ENCODE assay signal across 28 cellular contexts in the genomic region with DNA sequence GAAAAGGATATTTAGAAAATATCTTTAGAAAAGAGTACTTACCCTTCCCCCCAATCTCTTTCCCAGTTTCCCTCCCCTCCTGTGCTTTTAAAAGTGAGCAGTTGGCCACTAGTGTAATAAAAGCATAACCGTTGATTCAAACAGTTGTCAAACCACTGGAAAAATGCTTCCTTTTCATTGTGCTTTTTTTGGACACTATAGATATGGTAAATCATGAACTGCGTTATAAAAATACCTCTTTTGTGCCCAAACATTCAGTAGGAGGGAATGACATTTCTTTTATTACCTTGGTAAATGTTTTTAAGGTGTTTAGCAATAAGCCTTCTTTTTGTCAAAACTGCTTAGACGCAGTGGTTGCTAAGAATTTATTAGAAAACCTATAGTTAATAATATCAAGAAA.
"Had no signal": no experiment of that assay in that cellular context is flagged by ENCODE, and none has a peak within 500 bp of the region (broad histone marks: within the 10 kb centered on the region; RNA-seq: fewer than 3 reads in every experiment).

No MANE protein-coding gene starts in this region.

- H3K79me2 ChIP-seq: parathyroid adenoma had no signal

- H3K27ac Mint-ChIP-seq: activated naive CD4-positive, alpha-beta T cell treated with anti-CD3 and anti-CD28 coated beads, Interleukin-2, amount 50 U/mL, for 72 hours; activated T-cell treated with anti-CD3 and anti-CD28 coated beads, Interleukin-2, amount 50 U/mL, for 72 hours; natural killer cell; neural progenitor cell; stimulated activated naive B cell treated with anti-CD40 and anti-IgM and Interleukin-4, amounts not matched to agents 10 μg/mL and 1 μg/mL and 100 μg/mL, for 72 hours had no signal

- H3K36me3 Mint-ChIP-seq: activated naive CD4-positive, alpha-beta T cell treated with anti-CD3 and anti-CD28 coated beads, Interleukin-2, amount 50 U/mL, for 72 hours; natural killer cell; neural progenitor cell; stimulated activated naive B cell treated with anti-CD40 and anti-IgM and Interleukin-4, amounts not matched to agents 10 μg/mL and 1 μg/mL and 100 μg/mL, for 72 hours had no signal

- H3K9me3 Mint-ChIP-seq: activated naive CD4-positive, alpha-beta T cell treated with anti-CD3 and anti-CD28 coated beads, Interleukin-2, amount 50 U/mL, for 72 hours; activated T-cell treated with anti-CD3 and anti-CD28 coated beads, Interleukin-2, amount 50 U/mL, for 72 hours; natural killer cell; neural progenitor cell; stimulated activated naive B cell treated with anti-CD40 and anti-IgM and Interleukin-4, amounts not matched to agents 10 μg/mL and 1 μg/mL and 100 μg/mL, for 72 hours had no signal

- H3K27me3 ChIP-seq: breast epithelium, neural progenitor cell, right atrium auricular region, stomach, thyroid gland, upper lobe of right lung had no signal

- H3K4me1 Mint-ChIP-seq: natural killer cell; neural progenitor cell; stimulated activated naive B cell treated with anti-CD40 and anti-IgM and Interleukin-4, amounts not matched to agents 10 μg/mL and 1 μg/mL and 100 μg/mL, for 72 hours had no signal

- H3K36me3 ChIP-seq: breast epithelium, left ventricle myocardium inferior, neural progenitor cell, right atrium auricular region, stomach, thyroid gland, upper lobe of right lung had no signal

- H3K4me3 Mint-ChIP-seq: activated T-cell treated with anti-CD3 and anti-CD28 coated beads, Interleukin-2, amount 50 U/mL, for 72 hours; natural killer cell; neural progenitor cell; stimulated activated naive B cell treated with anti-CD40 and anti-IgM and Interleukin-4, amounts not matched to agents 10 μg/mL and 1 μg/mL and 100 μg/mL, for 72 hours had no signal

- H3K4me2 ChIP-seq: neural progenitor cell, smooth muscle cell had no signal

- H3K27ac ChIP-seq: breast epithelium, left ventricle myocardium inferior, neural progenitor cell, parathyroid adenoma, psoas muscle, right atrium auricular region, stomach, thyroid gland, upper lobe of right lung had no signal

- H2AFZ ChIP-seq: neural progenitor cell, parathyroid adenoma had no signal

- H3K4me3 ChIP-seq: breast epithelium, left ventricle myocardium inferior, lung, neural progenitor cell, psoas muscle, right atrium auricular region, smooth muscle cell, stomach, thyroid gland, upper lobe of right lung had no signal

- H3K9ac ChIP-seq: neural progenitor cell, parathyroid adenoma had no signal

- H3K9me3 ChIP-seq: breast epithelium, left ventricle myocardium inferior, psoas muscle, right atrium auricular region, stomach, thyroid gland, upper lobe of right lung had no signal

- DNase-seq: activated CD4-positive, alpha-beta T cell treated with anti-CD3 and anti-CD28 coated beads for 4 hours; activated CD4-positive, alpha-beta T cell treated with anti-CD3 and anti-CD28 coated beads, Interleukin-2, amount 50 U/mL, for 4 hours; activated naive CD4-positive, alpha-beta T cell; activated T-cell treated with anti-CD3 and anti-CD28 coated beads for 4 hours; activated T-cell treated with anti-CD3 and anti-CD28 coated beads, Interleukin-2, amount 50 U/mL, for 72 hours; central memory CD4-positive, alpha-beta T cell; foreskin fibroblast; head of caudate nucleus; kidney glomerular epithelial cell; left ventricle myocardium inferior; mesendoderm; natural killer cell; occipital lobe; psoas muscle; stimulated activated CD4-positive, alpha-beta T cell treated with anti-CD3 and anti-CD28 coated beads, Interleukin-1b, Interleukin-23, amount 100 ng/mL, for 48 hours; stimulated activated CD4-positive, alpha-beta T cell treated with anti-CD3 and anti-CD28 coated beads, Interleukin-4, amount 100 ng/mL, for 4 hours; stimulated activated naive B cell treated with anti-CD40 and anti-IgM and Interleukin-4, amounts not matched to agents 10 μg/mL and 1 μg/mL and 100 μg/mL, for 72 hours; stomach; thyroid gland; upper lobe of right lung had no signal

- H3K4me1 ChIP-seq: breast epithelium, left ventricle myocardium inferior, neural progenitor cell, parathyroid adenoma, psoas muscle, right atrium auricular region, thyroid gland, upper lobe of right lung had no signal

- ATAC-seq: activated naive CD4-positive, alpha-beta T cell treated with anti-CD3 and anti-CD28 coated beads, Interleukin-2, amount 50 U/mL, for 72 hours; activated T-cell treated with anti-CD3 and anti-CD28 coated beads, Interleukin-2, amount 50 U/mL, for 72 hours; esophagus mucosa; natural killer cell; psoas muscle; stimulated activated naive B cell treated with anti-CD40 and anti-IgM and Interleukin-4, amounts not matched to agents 10 μg/mL and 1 μg/mL and 100 μg/mL, for 72 hours; upper lobe of right lung had no signal
